ENCODE assay signal across 1 cellular context in the genomic region with DNA sequence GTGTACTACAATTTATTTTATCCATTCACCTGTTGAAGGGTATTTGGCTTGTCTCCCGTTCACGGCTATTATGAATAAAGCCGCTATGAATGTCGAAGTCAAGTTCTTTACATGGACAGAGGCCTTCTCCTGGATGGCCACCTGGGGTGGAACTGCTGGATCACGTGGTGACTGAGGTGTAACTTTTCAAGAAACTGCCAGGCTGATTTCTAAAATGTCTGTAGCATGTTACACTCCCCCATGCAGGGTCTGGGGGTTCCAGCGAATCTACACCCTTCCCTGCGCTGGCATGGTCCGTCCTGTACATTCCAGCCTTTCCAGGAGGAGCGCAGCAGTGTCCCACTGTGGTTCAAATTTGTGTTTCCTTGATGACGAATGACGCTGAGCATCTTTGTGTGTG.
TF ChIP-seq lines count a peak whose summit lies in the region.

No MANE protein-coding gene starts in this region.

TF ChIP-seq in H1, 55 proteins besides CTCF, POLR2A, EP300 and RAD21:
- TF ChIP-seq, protein P1, sequence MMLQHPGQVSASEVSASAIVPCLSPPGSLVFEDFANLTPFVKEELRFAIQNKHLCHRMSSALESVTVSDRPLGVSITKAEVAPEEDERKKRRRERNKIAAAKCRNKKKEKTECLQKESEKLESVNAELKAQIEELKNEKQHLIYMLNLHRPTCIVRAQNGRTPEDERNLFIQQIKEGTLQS (IDR thresholded peaks at IDR 0.05; ENCODE audit: insufficient read depth, low read depth, low read length) = no peak
- TF ChIP-seq ZNF274 (IDR thresholded peaks at IDR 0.05; ENCODE audit: borderline replicate concordance, extremely low read depth, low read length) (no peak), POLR2AphosphoS5 (IDR thresholded peaks at IDR 0.05; ENCODE audit: low read depth, low read length) (no peak), CREB1 (IDR thresholded peaks at IDR 0.05) (no peak), JUND (IDR thresholded peaks at IDR 0.05; ENCODE audit: low read length) (no peak)
